Comparison of ENCODE assay signal across 1 cellular context in genomic region chr17:77331161-77331864, GRCh38.
A peak's percentile ranks its signal among the peaks of the same experiment; 100 is the strongest.
TF ChIP-seq lines count a peak whose summit lies in the region.

No MANE protein-coding gene starts in this region.

TF ChIP-seq in HEK293, 187 proteins besides CTCF, POLR2A, EP300 and RAD21 (continued from another document and continues in another):
- no peak for TF ChIP-seq ZNF518A (tag by site-specific recombination; conservative IDR thresholded peaks at IDR 0.05; ENCODE audit: low read depth)
- TF ChIP-seq ZNF112 (tag by site-specific recombination; IDR thresholded peaks at IDR 0.05), result no peak
- no peak for TF ChIP-seq ZNF76 (tag by site-specific recombination; IDR thresholded peaks at IDR 0.05; ENCODE audit: borderline replicate concordance, low read depth)
- no peak for TF ChIP-seq ZNF23 (tag by site-specific recombination; IDR thresholded peaks at IDR 0.05; ENCODE audit: borderline replicate concordance)
- no peak for TF ChIP-seq ZNF514 (tag by site-specific recombination; IDR thresholded peaks at IDR 0.05)
- peak; percentile 40; the same call in 1 of the 2 replicates for TF ChIP-seq PRDM1 (tag by site-specific recombination; IDR thresholded peaks at IDR 0.05)
- no peak for TF ChIP-seq ZNF513 (tag by site-specific recombination; IDR thresholded peaks at IDR 0.05)
- no peak for TF ChIP-seq MEIS1 (CRISPR knock-in tag; IDR thresholded peaks at IDR 0.05; ENCODE audit: borderline replicate concordance)
- TF ChIP-seq ZNF777 (tag by site-specific recombination; IDR thresholded peaks at IDR 0.05; ENCODE audit: borderline replicate concordance), result no peak
- TF ChIP-seq ZNF404 (tag by site-specific recombination; IDR thresholded peaks at IDR 0.05), result no peak
- TF ChIP-seq GLIS1 (tag by site-specific recombination; IDR thresholded peaks at IDR 0.05), result no peak; the same call in 1 of the 2 replicates
- TF ChIP-seq ZNF148 (tag by site-specific recombination; IDR thresholded peaks at IDR 0.05; ENCODE audit: borderline replicate concordance), result no peak
- no peak for TF ChIP-seq ZNF837 (tag by site-specific recombination; IDR thresholded peaks at IDR 0.05)
- no peak for TF ChIP-seq ZNF510 (tag by site-specific recombination; IDR thresholded peaks at IDR 0.05; ENCODE audit: insufficient replicate concordance)
- TF ChIP-seq ZNF560 (tag by site-specific recombination; IDR thresholded peaks at IDR 0.05; ENCODE audit: borderline replicate concordance), result no peak
- no peak for TF ChIP-seq ZBTB1 (tag by site-specific recombination; IDR thresholded peaks at IDR 0.05)
- TF ChIP-seq ATF2 (tag by site-specific recombination; IDR thresholded peaks at IDR 0.05; ENCODE audit: low read depth), result no peak
- no peak for TF ChIP-seq ZBTB20 (tag by site-specific recombination; IDR thresholded peaks at IDR 0.05)
- TF ChIP-seq ZNF398 (tag by site-specific recombination; IDR thresholded peaks at IDR 0.05), result no peak
- TF ChIP-seq ZBTB48 (tag by site-specific recombination; IDR thresholded peaks at IDR 0.05), result no peak
- TF ChIP-seq ZNF660 (tag by site-specific recombination; IDR thresholded peaks at IDR 0.05), result no peak; the same call in 1 of the 2 replicates
- no peak for TF ChIP-seq ZNF211 (tag by site-specific recombination; IDR thresholded peaks at IDR 0.05; ENCODE audit: low read depth)
- TF ChIP-seq ZNF529 (tag by site-specific recombination; IDR thresholded peaks at IDR 0.05; ENCODE audit: insufficient replicate concordance), result no peak
- no peak for TF ChIP-seq ZNF473 (tag by site-specific recombination; IDR thresholded peaks at IDR 0.05)
- TF ChIP-seq SP7 (tag by site-specific recombination; IDR thresholded peaks at IDR 0.05), result no peak
- no peak for TF ChIP-seq KLF10 (tag by site-specific recombination; IDR thresholded peaks at IDR 0.05)
- TF ChIP-seq YY1 (tag by site-specific recombination; IDR thresholded peaks at IDR 0.05), result no peak
- 0 out of 2 replicates have a peak, but pooled peaks have one; percentile 23 for TF ChIP-seq ZBTB44 (tag by site-specific recombination; IDR thresholded peaks at IDR 0.05)
- peak; percentile 19; the same call in 1 of the 2 replicates for TF ChIP-seq ZEB2 (tag by site-specific recombination; IDR thresholded peaks at IDR 0.05)
- no peak for TF ChIP-seq SCRT1 (tag by site-specific recombination; IDR thresholded peaks at IDR 0.05; ENCODE audit: borderline replicate concordance)
- no peak for TF ChIP-seq ZNF266 (tag by site-specific recombination; IDR thresholded peaks at IDR 0.05; ENCODE audit: low read depth)
- TF ChIP-seq ZNF670 (tag by site-specific recombination; IDR thresholded peaks at IDR 0.05; ENCODE audit: low read depth), result no peak
- TF ChIP-seq BCL11A (tag by site-specific recombination; IDR thresholded peaks at IDR 0.05; ENCODE audit: low read depth), result no peak
- TF ChIP-seq TRIM28 (IDR thresholded peaks at IDR 0.05; ENCODE audit: borderline replicate concordance, low read length), result no peak
- peak; percentile 89 for TF ChIP-seq EGR2 (tag by site-specific recombination; IDR thresholded peaks at IDR 0.05; ENCODE audit: low read depth)
- no peak for TF ChIP-seq ZSCAN30 (tag by site-specific recombination; IDR thresholded peaks at IDR 0.05)
- TF ChIP-seq ZNF621 (tag by site-specific recombination; IDR thresholded peaks at IDR 0.05), result no peak
- TF ChIP-seq ZNF48 (tag by site-specific recombination; IDR thresholded peaks at IDR 0.05), result no peak
- TF ChIP-seq WT1 (tag by site-specific recombination; IDR thresholded peaks at IDR 0.05), result no peak
- no peak for TF ChIP-seq ZNF16 (tag by site-specific recombination; IDR thresholded peaks at IDR 0.05; ENCODE audit: low read depth)
- no peak for TF ChIP-seq REST (tag by site-specific recombination; IDR thresholded peaks at IDR 0.05)
- 0 out of 2 replicates have a peak, but pooled peaks have one; percentile 8 for TF ChIP-seq OSR2 (tag by site-specific recombination; IDR thresholded peaks at IDR 0.05)
- TF ChIP-seq ZNF624 (tag by site-specific recombination; IDR thresholded peaks at IDR 0.05), result no peak
- TF ChIP-seq ZFP41 (tag by site-specific recombination; IDR thresholded peaks at IDR 0.05; ENCODE audit: borderline replicate concordance), result no peak
- TF ChIP-seq ZNF610 (tag by site-specific recombination; IDR thresholded peaks at IDR 0.05; ENCODE audit: borderline replicate concordance), result no peak
- no peak for TF ChIP-seq ZBTB8A (tag by site-specific recombination; IDR thresholded peaks at IDR 0.05)
